ENCODE assay signal across 9 cellular contexts in genomic region chr11:86800956-86801264, GRCh38. TPM values are rescaled to one million over a fixed set of nuclear protein-coding genes. Genes with fewer than 3 reads are reported as not detected.
DNase-seq lines count a peak whose midpoint lies in the region; TF ChIP-seq lines count a peak whose summit lies in the region.
"Had no signal": no experiment of that assay in that cellular context is flagged by ENCODE, and none has a peak within 500 bp of the region (broad histone marks: within the 10 kb centered on the region; RNA-seq: fewer than 3 reads in every experiment).

No MANE protein-coding gene starts in this region.

- no peaks in the 10 kb centered on the region for H3K36me3 ChIP-seq in cardiac muscle cell
- H3K36me3 ChIP-seq in vagina, result no peaks in the 10 kb centered on the region

- H3K4me1 ChIP-seq in cardiac muscle cell (ENCODE audit: low read depth), result peaks cover 24% of the 10 kb centered on the region
- H3K4me1 ChIP-seq in vagina, result peaks cover 42% of the 10 kb centered on the region

- H3K27me3 Mint-ChIP-seq in mesothelial cell of epicardium (ENCODE audit: low read depth), result no peaks in the 10 kb centered on the region

- peaks cover 58% of the 10 kb centered on the region for H3K4me1 Mint-ChIP-seq in mesothelial cell of epicardium

- no peaks in the 10 kb centered on the region for H3K9me3 Mint-ChIP-seq in mesothelial cell of epicardium

- H3K4me3 ChIP-seq in cardiac muscle cell, result peak overlapping the region; percentile 79
- H3K4me3 ChIP-seq in cardiac fibroblast (replicated peaks in 1 of 2; ENCODE audit: low read depth in 2 of 2, low read length in 2 of 2), result peak overlapping the region; percentile 85 to 88
- H3K4me3 ChIP-seq in vagina, result peak overlapping the region; percentile 79 to 94

- no peaks in the 10 kb centered on the region for H3K36me3 Mint-ChIP-seq in mesothelial cell of epicardium

- no peaks in the 10 kb centered on the region for H3K9me3 ChIP-seq in cardiac muscle cell (ENCODE audit: low read depth)
- H3K9me3 ChIP-seq in vagina, result no peaks in the 10 kb centered on the region

- peak overlapping the region; percentile 80 for H3K4me3 Mint-ChIP-seq in mesothelial cell of epicardium

- in situ Hi-C loops in ACHN (cut with HindIII; ENCODE audit: low pct_ligation_motif_present, low pct_unique_long_range_greater_than_20kb, low sequenced_read_pairs), result no loop called here

- intact Hi-C loops in cardiac septum (cut with DNase I) (loop anchor here (5.0 kb wide), 3 partner anchors 129 to 344 kb away; partner anchors contain the start of gene ME3), vagina (cut with DNase I) (loop anchor here (5.0 kb wide), 1 partner anchor 194 kb away; no protein-coding TSS in a partner anchor)

- DNase-seq in cardiac muscle cell (ENCODE audit: low read depth in 1 of 2, low spot score in 1 of 2) (no peak), cardiac septum (ENCODE audit: low spot score) (no peak), cardiac fibroblast (ENCODE audit: low read depth in 2 of 2) (peak in 1 of 2 donors; percentile 29), mesothelial cell of epicardium (ENCODE audit: low spot score in 2 of 2, unreplicated experiment in 2 of 2) (no peak), vagina (ENCODE audit: extremely low spot score in 2 of 2) (no peak), SHP77 (lab: John Stamatoyannopoulos, UW) (no peak), ACHN (no peak)
- no peak for DNase-seq in stimulated activated CD4-positive, alpha-beta T cell treated with anti-CD3 and anti-CD28 coated beads, Interleukin-12 subunit alpha, Interleukin-12 subunit beta, amount 100 ng/mL, for 4 hours
- DNase-seq: activated naive CD4-positive, alpha-beta T cell had no signal

- no peaks in the 10 kb centered on the region for H3K27me3 ChIP-seq in cardiac muscle cell
- no peaks in the 10 kb centered on the region for H3K27me3 ChIP-seq in vagina

- no peak for TF ChIP-seq CTCF in cardiac muscle cell (IDR thresholded peaks at IDR 0.05; ENCODE audit: low read depth, low read length)
- no peak for TF ChIP-seq CTCF in cardiac fibroblast (IDR thresholded peaks at IDR 0.05; ENCODE audit: low read depth, low read length)
- no peak for TF ChIP-seq CTCF in mesothelial cell of epicardium (IDR thresholded peaks at IDR 0.05; ENCODE audit: unreplicated experiment)
- no peak for TF ChIP-seq CTCF in vagina (IDR thresholded peaks at IDR 0.05)

- H3K27ac ChIP-seq in cardiac muscle cell, result no peak overlapping the region
- peak overlapping the region; percentile 92 for H3K27ac ChIP-seq in vagina

- no peak for TF ChIP-seq POLR2A in vagina (IDR thresholded peaks at IDR 0.05)

- H3K27ac Mint-ChIP-seq in mesothelial cell of epicardium, result peak overlapping the region; percentile 58

RNA-seq across cellular contexts. Expression of gene PRSS23, which starts 0.6 kb away (rescaled TPM):
- total RNA-seq in cardiac muscle cell, result 39.6 and 48.4 TPM in 2 replicates
- 96.8 and 107 TPM in 2 replicates for polyA plus RNA-seq in cardiac muscle cell
- 20.7 TPM for total RNA-seq in cardiac septum
- 28.3 to 29.9 TPM (median 29.4 TPM) in 3 replicates for total RNA-seq in mesothelial cell of epicardium
- total RNA-seq in vagina, result 40.3 TPM
